In the genomic region with DNA sequence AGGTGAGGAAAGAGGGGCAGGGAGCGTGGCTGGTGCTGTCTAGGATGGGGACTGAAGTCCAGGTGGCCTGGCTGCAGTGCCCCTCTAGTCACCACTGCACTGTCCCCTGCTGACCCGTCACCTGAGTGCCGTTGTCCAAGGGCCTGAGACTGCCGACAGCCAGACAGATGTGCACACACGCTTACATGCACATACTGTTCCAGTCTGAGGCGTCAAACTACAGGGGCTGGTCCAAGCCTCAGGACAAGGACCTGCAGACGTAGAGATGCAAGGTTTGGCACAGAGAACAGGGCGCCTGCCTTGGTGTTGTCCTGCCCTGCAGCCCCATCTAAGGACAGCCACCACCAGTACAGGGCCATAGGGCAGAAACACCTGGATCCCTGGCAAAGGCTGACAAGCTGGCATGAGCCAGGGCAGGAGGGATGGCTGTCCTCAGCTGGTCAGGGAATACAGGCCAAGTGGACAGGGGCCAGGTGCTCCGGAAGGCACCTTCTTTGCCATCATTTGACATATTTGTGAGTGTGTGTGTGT, we compare ENCODE assay signal across 2 cellular contexts.
TF ChIP-seq lines count a peak whose summit lies in the region.

No MANE protein-coding gene starts in this region.

TF ChIP-seq in HCT116, 20 proteins besides CTCF, POLR2A, EP300 and RAD21 (continued from another document):
- TF ChIP-seq MAX (IDR thresholded peaks at IDR 0.05) = no peak
- no peak for TF ChIP-seq EZH2 (IDR thresholded peaks at IDR 0.05)
- TF ChIP-seq ZBTB33 (IDR thresholded peaks at IDR 0.05; ENCODE audit: extremely low read depth, insufficient replicate concordance, low read length) = no peak
- no peak for TF ChIP-seq SIN3A (IDR thresholded peaks at IDR 0.05; ENCODE audit: low read depth)
- TF ChIP-seq ATF3 (IDR thresholded peaks at IDR 0.05) = no peak
- no peak for TF ChIP-seq ZFX (IDR thresholded peaks at IDR 0.05)
- no peak for TF ChIP-seq CBX3 (IDR thresholded peaks at IDR 0.05; ENCODE audit: low read depth)
- no peak for TF ChIP-seq POLR2AphosphoS5 (IDR thresholded peaks at IDR 0.05; ENCODE audit: low read depth, low read length)
- TF ChIP-seq SP1 (IDR thresholded peaks at IDR 0.05; ENCODE audit: low read depth) = no peak
- TF ChIP-seq JUND (IDR thresholded peaks at IDR 0.05) = no peak
- no peak for TF ChIP-seq CEBPB (IDR thresholded peaks at IDR 0.05; ENCODE audit: low read depth)
- no peak for TF ChIP-seq TCF7L2 (IDR thresholded peaks at IDR 0.05; ENCODE audit: borderline replicate concordance, extremely low read depth, insufficient read depth, insufficient read length)
- TF ChIP-seq REST (IDR thresholded peaks at IDR 0.05; ENCODE audit: low read depth) = no peak

TF ChIP-seq in SK-N-SH, 30 proteins besides CTCF, POLR2A, EP300 and RAD21 (continued from another document):
- TF ChIP-seq, protein P1, sequence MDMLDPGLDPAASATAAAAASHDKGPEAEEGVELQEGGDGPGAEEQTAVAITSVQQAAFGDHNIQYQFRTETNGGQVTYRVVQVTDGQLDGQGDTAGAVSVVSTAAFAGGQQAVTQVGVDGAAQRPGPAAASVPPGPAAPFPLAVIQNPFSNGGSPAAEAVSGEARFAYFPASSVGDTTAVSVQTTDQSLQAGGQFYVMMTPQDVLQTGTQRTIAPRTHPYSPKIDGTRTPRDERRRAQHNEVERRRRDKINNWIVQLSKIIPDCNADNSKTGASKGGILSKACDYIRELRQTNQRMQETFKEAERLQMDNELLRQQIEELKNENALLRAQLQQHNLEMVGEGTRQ (IDR thresholded peaks at IDR 0.05; ENCODE audit: borderline replicate concordance, low read depth, low read length) = no peak
- TF ChIP-seq TCF12 (IDR thresholded peaks at IDR 0.05) = no peak
- TF ChIP-seq FOXM1 (IDR thresholded peaks at IDR 0.05; ENCODE audit: low read depth) = no peak
- TF ChIP-seq IRF3 (IDR thresholded peaks at IDR 0.05; ENCODE audit: low read depth, low read length) = no peak
